In the genomic region with DNA sequence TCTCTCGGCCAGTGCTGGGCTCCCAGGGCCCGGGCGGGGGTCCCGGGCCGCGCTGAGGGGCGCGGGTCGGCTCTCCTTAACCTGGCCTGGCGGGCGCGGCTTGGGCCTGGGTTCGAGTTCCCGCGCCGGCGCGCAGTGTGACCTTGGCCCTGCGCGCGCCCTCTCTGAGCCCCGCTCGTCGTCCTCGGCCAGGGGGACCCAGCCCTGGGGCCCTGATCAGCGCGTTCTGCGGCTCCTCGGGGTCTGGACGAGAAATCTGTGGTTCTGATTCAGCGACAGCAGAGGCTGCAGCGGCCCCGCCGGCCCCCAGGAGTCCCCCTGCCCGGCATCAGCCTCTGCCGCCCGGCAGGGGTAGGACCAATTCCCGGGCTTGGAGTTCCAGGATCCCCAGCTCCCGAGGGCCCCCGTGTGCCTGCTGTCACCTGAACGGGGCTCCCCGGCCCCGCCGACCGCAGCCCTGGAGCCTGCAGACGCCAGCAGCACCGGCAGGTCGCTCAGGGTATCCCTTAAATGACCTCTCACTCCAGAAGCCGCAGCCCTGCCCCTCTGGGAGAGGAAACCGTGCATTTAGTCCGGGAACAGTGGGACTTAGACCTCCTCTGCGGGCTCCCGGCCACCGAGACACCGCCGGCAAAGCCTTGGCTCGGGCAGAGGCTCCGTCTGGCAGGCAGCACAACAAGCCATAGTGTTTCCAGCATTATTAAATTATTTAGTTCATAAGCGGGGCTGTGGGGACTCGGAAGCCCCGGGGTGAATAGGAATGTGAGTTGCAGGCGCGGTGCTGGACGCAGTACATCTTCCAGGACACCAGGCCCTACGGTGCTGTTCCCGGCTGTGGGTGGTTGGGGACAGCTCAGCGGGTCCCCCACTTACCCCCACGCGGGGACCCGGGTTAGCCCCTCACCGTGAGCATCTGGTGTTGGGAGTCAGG, we compare ENCODE assay signal across 8 cellular contexts. TPM values are rescaled to one million over a fixed set of nuclear protein-coding genes. Genes with fewer than 3 reads are reported as not detected.
DNase-seq lines count a peak whose midpoint lies in the region; ATAC-seq and TF ChIP-seq lines count a peak whose summit lies in the region.

No MANE protein-coding gene starts in this region.

- no peaks in the 10 kb centered on the region for H3K9me3 ChIP-seq in ectodermal cell (ENCODE audit: control insufficient read depth, low read length)

- H3K4me3 Mint-ChIP-seq in WTC11, result peak overlapping the region; percentile 76
- H3K4me3 Mint-ChIP-seq in stimulated activated naive CD8-positive, alpha-beta T cell treated with anti-CD3 and anti-CD28 coated beads, Interleukin-15, amount 100 ng/mL, for 72 hours, result peak overlapping the region; percentile 76 to 83

- ATAC-seq in HG03571 (IDR thresholded peaks at IDR 0.05; ENCODE audit: unreplicated experiment) (peak; percentile 3), WTC11 (peak; percentile 45), HG02870 (IDR thresholded peaks at IDR 0.05; ENCODE audit: unreplicated experiment) (no peak)
- ATAC-seq in stimulated activated naive CD8-positive, alpha-beta T cell treated with anti-CD3 and anti-CD28 coated beads, Interleukin-15, amount 100 ng/mL, for 72 hours, result peak; percentile 35

- H3K36me3 ChIP-seq in ectodermal cell (ENCODE audit: control insufficient read depth, insufficient read depth, low read length), result no peaks in the 10 kb centered on the region

- peaks cover 24% of the 10 kb centered on the region for H3K4me1 ChIP-seq in ectodermal cell (ENCODE audit: control insufficient read depth, insufficient read depth, low read length)

- CTCF ChIA-PET in WTC11 (lab: Charles Lee), result interaction anchor here (0.8 to 3.1 kb wide), 4 partner anchors 20 to 306 kb away, joined by 3 to 15 read pairs (median 5); no protein-coding TSS in a partner anchor

- H3K4me3 ChIP-seq in ectodermal cell (ENCODE audit: insufficient read depth, low read depth, low read length), result peak overlapping the region; percentile 90
- H3K4me3 ChIP-seq in lower leg skin (ENCODE audit: low read depth, poor library complexity, severe bottlenecking), result peak overlapping the region; percentile 85

- H3K27ac Mint-ChIP-seq in WTC11, result no peak overlapping the region
- H3K27ac Mint-ChIP-seq in stimulated activated naive CD8-positive, alpha-beta T cell treated with anti-CD3 and anti-CD28 coated beads, Interleukin-15, amount 100 ng/mL, for 72 hours, result no peak overlapping the region

- peaks cover 36% of the 10 kb centered on the region for H3K4me1 Mint-ChIP-seq in WTC11
- H3K4me1 Mint-ChIP-seq in stimulated activated naive CD8-positive, alpha-beta T cell treated with anti-CD3 and anti-CD28 coated beads, Interleukin-15, amount 100 ng/mL, for 72 hours, result peaks cover 62% of the 10 kb centered on the region

- no peak overlapping the region for H3K27ac ChIP-seq in ectodermal cell (ENCODE audit: insufficient read depth, low read depth, low read length, poor library complexity, severe bottlenecking)

- WGBS in ectodermal cell, 2 experiments, result 10 to 11% methylated on average over 71 of the region's 71 CpGs
- WGBS in lower leg skin, 2 donors, result 2 to 5% methylated on average over 23 to 47 of the region's 71 CpGs

- H3K27me3 Mint-ChIP-seq in WTC11 (ENCODE audit: low read depth), result no peaks in the 10 kb centered on the region
- H3K27me3 Mint-ChIP-seq in stimulated activated naive CD8-positive, alpha-beta T cell treated with anti-CD3 and anti-CD28 coated beads, Interleukin-15, amount 100 ng/mL, for 72 hours, result peaks cover 10% of the 10 kb centered on the region

- H3K36me3 Mint-ChIP-seq in WTC11, result no peaks in the 10 kb centered on the region

- no peaks in the 10 kb centered on the region for H3K9me3 Mint-ChIP-seq in WTC11
- H3K9me3 Mint-ChIP-seq in stimulated activated naive CD8-positive, alpha-beta T cell treated with anti-CD3 and anti-CD28 coated beads, Interleukin-15, amount 100 ng/mL, for 72 hours, result no peaks in the 10 kb centered on the region

- POLR2A ChIA-PET in WTC11 (lab: Charles Lee), result no interaction called here

- DNase-seq in stimulated activated CD4-positive, alpha-beta T cell treated with anti-CD3 and anti-CD28 coated beads, Interleukin-2, amount 100 ng/mL, for 24 hours, result peak; percentile 30 to 40
- no peak for DNase-seq in stimulated activated CD4-positive, alpha-beta T cell treated with anti-CD3 and anti-CD28 coated beads, Interleukin-1b, Interleukin-23, amount 100 ng/mL, for 48 hours
- DNase-seq in WTC11 (ENCODE audit: low spot score) (peak; percentile 58), lower leg skin (ENCODE audit: low spot score in 2 of 2) (no peak)
- DNase-seq in stimulated activated naive CD8-positive, alpha-beta T cell treated with anti-CD3 and anti-CD28 coated beads, Interleukin-15, amount 100 ng/mL, for 72 hours, result peak; percentile 48 to 55

- TF ChIP-seq CTCF in WTC11 (IDR thresholded peaks at IDR 0.05), result no peak
- no peak for TF ChIP-seq CTCF in lower leg skin (IDR thresholded peaks at IDR 0.05)

- TF ChIP-seq POLR2A in lower leg skin (IDR thresholded peaks at IDR 0.05), result no peak

- intact Hi-C loops in lower leg skin (cut with DNase I; ENCODE audit: low total_unique reads), result no loop called here

- no peaks in the 10 kb centered on the region for H3K27me3 ChIP-seq in ectodermal cell (ENCODE audit: control insufficient read depth, insufficient read depth, low read length, poor library complexity, severe bottlenecking)

TF ChIP-seq in WTC11, 78 proteins besides CTCF, POLR2A, EP300 and RAD21 (continues in another document):
- peak; percentile 89 for TF ChIP-seq ZNF121 (CRISPR knock-in tag; IDR thresholded peaks at IDR 0.05)
- TF ChIP-seq RELA (CRISPR knock-in tag; IDR thresholded peaks at IDR 0.05; ENCODE audit: borderline replicate concordance), result no peak
- TF ChIP-seq, protein P1, sequence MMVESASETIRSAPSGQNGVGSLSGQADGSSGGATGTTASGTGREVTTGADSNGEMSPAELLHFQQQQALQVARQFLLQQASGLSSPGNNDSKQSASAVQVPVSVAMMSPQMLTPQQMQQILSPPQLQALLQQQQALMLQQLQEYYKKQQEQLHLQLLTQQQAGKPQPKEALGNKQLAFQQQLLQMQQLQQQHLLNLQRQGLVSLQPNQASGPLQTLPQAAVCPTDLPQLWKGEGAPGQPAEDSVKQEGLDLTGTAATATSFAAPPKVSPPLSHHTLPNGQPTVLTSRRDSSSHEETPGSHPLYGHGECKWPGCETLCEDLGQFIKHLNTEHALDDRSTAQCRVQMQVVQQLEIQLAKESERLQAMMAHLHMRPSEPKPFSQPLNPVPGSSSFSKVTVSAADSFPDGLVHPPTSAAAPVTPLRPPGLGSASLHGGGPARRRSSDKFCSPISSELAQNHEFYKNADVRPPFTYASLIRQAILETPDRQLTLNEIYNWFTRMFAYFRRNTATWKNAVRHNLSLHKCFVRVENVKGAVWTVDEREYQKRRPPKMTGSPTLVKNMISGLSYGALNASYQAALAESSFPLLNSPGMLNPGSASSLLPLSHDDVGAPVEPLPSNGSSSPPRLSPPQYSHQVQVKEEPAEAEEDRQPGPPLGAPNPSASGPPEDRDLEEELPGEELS (CRISPR knock-in tag; IDR thresholded peaks at IDR 0.05), result 0 out of 2 replicates have a peak, but pooled peaks have one; percentile 41
- no peak for TF ChIP-seq TCF7 (CRISPR knock-in tag; IDR thresholded peaks at IDR 0.05; ENCODE audit: low read depth)
- TF ChIP-seq ZNF416 (CRISPR knock-in tag; IDR thresholded peaks at IDR 0.05), result peak; percentile 73; the same call in 1 of the 2 replicates
- TF ChIP-seq, protein P2, sequence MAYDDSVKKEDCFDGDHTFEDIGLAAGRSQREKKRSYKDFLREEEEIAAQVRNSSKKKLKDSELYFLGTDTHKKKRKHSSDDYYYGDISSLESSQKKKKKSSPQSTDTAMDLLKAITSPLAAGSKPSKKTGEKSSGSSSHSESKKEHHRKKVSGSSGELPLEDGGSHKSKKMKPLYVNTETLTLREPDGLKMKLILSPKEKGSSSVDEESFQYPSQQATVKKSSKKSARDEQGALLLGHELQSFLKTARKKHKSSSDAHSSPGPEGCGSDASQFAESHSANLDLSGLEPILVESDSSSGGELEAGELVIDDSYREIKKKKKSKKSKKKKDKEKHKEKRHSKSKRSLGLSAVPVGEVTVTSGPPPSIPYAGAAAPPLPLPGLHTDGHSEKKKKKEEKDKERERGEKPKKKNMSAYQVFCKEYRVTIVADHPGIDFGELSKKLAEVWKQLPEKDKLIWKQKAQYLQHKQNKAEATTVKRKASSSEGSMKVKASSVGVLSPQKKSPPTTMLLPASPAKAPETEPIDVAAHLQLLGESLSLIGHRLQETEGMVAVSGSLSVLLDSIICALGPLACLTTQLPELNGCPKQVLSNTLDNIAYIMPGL (CRISPR knock-in tag; IDR thresholded peaks at IDR 0.05), result 0 out of 2 replicates have a peak, but pooled peaks have one; percentile 48

RNA-seq across cellular contexts. Expression of a gene that starts 0.6 kb away (rescaled TPM):
- 18.3 to 21.7 TPM (median 20.7 TPM) in 3 replicates for total RNA-seq in WTC11 (2021)
- 15.0 TPM for polyA plus RNA-seq in ectodermal cell (2013, experiment 1 of 4)
- 14.4 TPM for polyA plus RNA-seq in ectodermal cell (2013, experiment 2 of 4)
- 10.8 TPM for polyA plus RNA-seq in ectodermal cell (2013, experiment 3 of 4)
- polyA plus RNA-seq in ectodermal cell (2013, experiment 4 of 4), result 11.8 TPM
- 10 to 100 TPM; 23.7 to 34.3 (median 26.8) TPM for total RNA-seq in lower leg skin

RNA-seq across cellular contexts. Expression of a gene that starts 49.4 kb away (rescaled TPM):
- total RNA-seq in WTC11 (2021), result 300 to 361 TPM (median 304 TPM) in 3 replicates
- polyA plus RNA-seq in ectodermal cell (2013, experiment 1 of 4), result 209 TPM
- polyA plus RNA-seq in ectodermal cell (2013, experiment 2 of 4), result 213 TPM
- polyA plus RNA-seq in ectodermal cell (2013, experiment 3 of 4), result 143 TPM
- 145 TPM for polyA plus RNA-seq in ectodermal cell (2013, experiment 4 of 4)
- 100 to 1,000 TPM; 121 to 165 (median 150) TPM for total RNA-seq in lower leg skin

Comparison
In these comparisons a context has a peak if more than half of its experiments do, and no peak if none do; other contexts are left out.
1. DNase-seq: peak in stimulated activated CD4-positive, alpha-beta T cell treated with anti-CD3 and anti-CD28 coated beads, Interleukin-2, amount 100 ng/mL, for 24 hours (2 of 2), WTC11 (single experiment) and stimulated activated naive CD8-positive, alpha-beta T cell treated with anti-CD3 and anti-CD28 coated beads, Interleukin-15, amount 100 ng/mL, for 72 hours (2 of 2); none in stimulated activated CD4-positive, alpha-beta T cell treated with anti-CD3 and anti-CD28 coated beads, Interleukin-1b, Interleukin-23, amount 100 ng/mL, for 48 hours (single experiment) and lower leg skin (0 of 2).